1 cellular context compared by ENCODE assay signal in the genomic region with DNA sequence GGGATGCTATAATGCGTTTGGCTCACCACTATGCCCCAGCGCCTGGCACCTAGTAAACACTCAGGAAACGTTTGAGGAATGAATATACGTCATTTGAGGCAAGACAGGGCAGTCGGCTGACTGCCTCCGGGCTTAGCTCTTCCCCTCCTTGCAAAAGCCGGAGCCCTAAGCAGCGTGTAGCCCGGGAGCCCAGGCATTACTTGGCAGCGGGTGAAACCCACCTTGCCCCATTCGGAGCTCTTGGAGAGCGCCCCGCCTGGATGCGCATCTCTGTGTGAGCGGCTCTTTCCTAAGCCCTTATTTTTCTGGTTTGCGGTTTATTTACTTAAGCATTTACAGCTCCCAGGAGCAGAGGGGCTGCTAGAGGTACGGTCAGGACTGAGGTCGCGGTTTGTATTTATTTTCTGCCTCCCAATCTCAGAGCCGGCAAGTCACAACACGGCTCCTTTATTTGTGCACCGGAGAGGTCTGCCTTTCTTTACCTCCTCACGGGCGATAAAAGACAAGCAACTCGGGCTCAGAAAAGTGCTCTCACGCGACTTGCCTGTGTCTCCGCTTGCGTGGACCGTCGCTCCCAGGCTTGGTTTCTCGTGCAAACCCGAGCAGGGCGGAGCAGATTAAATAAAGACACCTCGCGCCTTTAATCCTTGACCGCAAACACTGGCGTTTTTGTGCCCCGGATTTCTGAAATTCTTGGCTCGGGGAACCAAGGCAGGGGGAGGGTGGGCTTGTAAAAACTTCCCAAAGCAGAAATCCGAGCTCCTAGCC.
TF ChIP-seq lines count a peak whose summit lies in the region.

No MANE protein-coding gene starts in this region.

TF ChIP-seq in HCT116, 20 proteins besides CTCF, POLR2A, EP300 and RAD21 (continued from another document):
- TF ChIP-seq, protein P1, sequence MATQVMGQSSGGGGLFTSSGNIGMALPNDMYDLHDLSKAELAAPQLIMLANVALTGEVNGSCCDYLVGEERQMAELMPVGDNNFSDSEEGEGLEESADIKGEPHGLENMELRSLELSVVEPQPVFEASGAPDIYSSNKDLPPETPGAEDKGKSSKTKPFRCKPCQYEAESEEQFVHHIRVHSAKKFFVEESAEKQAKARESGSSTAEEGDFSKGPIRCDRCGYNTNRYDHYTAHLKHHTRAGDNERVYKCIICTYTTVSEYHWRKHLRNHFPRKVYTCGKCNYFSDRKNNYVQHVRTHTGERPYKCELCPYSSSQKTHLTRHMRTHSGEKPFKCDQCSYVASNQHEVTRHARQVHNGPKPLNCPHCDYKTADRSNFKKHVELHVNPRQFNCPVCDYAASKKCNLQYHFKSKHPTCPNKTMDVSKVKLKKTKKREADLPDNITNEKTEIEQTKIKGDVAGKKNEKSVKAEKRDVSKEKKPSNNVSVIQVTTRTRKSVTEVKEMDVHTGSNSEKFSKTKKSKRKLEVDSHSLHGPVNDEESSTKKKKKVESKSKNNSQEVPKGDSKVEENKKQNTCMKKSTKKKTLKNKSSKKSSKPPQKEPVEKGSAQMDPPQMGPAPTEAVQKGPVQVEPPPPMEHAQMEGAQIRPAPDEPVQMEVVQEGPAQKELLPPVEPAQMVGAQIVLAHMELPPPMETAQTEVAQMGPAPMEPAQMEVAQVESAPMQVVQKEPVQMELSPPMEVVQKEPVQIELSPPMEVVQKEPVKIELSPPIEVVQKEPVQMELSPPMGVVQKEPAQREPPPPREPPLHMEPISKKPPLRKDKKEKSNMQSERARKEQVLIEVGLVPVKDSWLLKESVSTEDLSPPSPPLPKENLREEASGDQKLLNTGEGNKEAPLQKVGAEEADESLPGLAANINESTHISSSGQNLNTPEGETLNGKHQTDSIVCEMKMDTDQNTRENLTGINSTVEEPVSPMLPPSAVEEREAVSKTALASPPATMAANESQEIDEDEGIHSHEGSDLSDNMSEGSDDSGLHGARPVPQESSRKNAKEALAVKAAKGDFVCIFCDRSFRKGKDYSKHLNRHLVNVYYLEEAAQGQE (IDR thresholded peaks at IDR 0.05; ENCODE audit: low read depth) = no peak
- TF ChIP-seq SIN3A (IDR thresholded peaks at IDR 0.05; ENCODE audit: low read depth) = no peak
- no peak for TF ChIP-seq ZFX (IDR thresholded peaks at IDR 0.05)
- TF ChIP-seq EZH2 (IDR thresholded peaks at IDR 0.05) = peak; percentile 94; the same call in 1 of the 2 replicates
- TF ChIP-seq, protein P2, sequence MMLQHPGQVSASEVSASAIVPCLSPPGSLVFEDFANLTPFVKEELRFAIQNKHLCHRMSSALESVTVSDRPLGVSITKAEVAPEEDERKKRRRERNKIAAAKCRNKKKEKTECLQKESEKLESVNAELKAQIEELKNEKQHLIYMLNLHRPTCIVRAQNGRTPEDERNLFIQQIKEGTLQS (IDR thresholded peaks at IDR 0.05) = no peak
- no peak for TF ChIP-seq ZNF274 (IDR thresholded peaks at IDR 0.05; ENCODE audit: low read depth, low read length)
- TF ChIP-seq SP1 (IDR thresholded peaks at IDR 0.05; ENCODE audit: low read depth) = no peak
- TF ChIP-seq, protein P3, sequence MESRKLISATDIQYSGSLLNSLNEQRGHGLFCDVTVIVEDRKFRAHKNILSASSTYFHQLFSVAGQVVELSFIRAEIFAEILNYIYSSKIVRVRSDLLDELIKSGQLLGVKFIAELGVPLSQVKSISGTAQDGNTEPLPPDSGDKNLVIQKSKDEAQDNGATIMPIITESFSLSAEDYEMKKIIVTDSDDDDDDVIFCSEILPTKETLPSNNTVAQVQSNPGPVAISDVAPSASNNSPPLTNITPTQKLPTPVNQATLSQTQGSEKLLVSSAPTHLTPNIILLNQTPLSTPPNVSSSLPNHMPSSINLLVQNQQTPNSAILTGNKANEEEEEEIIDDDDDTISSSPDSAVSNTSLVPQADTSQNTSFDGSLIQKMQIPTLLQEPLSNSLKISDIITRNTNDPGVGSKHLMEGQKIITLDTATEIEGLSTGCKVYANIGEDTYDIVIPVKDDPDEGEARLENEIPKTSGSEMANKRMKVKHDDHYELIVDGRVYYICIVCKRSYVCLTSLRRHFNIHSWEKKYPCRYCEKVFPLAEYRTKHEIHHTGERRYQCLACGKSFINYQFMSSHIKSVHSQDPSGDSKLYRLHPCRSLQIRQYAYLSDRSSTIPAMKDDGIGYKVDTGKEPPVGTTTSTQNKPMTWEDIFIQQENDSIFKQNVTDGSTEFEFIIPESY (IDR thresholded peaks at IDR 0.05; ENCODE audit: extremely low read depth, insufficient replicate concordance, low read length) = no peak
- TF ChIP-seq SRF (IDR thresholded peaks at IDR 0.05; ENCODE audit: low read depth) = no peak
- TF ChIP-seq JUND (IDR thresholded peaks at IDR 0.05) = no peak
- TF ChIP-seq YY1 (IDR thresholded peaks at IDR 0.05; ENCODE audit: extremely low read depth, insufficient replicate concordance, low read depth, low read length) = no peak
- no peak for TF ChIP-seq EGR1 (IDR thresholded peaks at IDR 0.05; ENCODE audit: low read depth)
